Comparison of ENCODE assay signal across 12 cellular contexts in genomic region chr9:99172129-99173091, GRCh38. TPM values are rescaled to one million over a fixed set of nuclear protein-coding genes. Genes with fewer than 3 reads are reported as not detected.
DNase-seq lines count a peak whose midpoint lies in the region; ATAC-seq and TF ChIP-seq lines count a peak whose summit lies in the region.
"Had no signal": no experiment of that assay in that cellular context is flagged by ENCODE, and none has a peak within 500 bp of the region (broad histone marks: within the 10 kb centered on the region; RNA-seq: fewer than 3 reads in every experiment).

No MANE protein-coding gene starts in this region.

- peak; percentile 34 for DNase-seq in DMS 273 treated with DMSO at 0.1 percent for 48 hours (lab: John Stamatoyannopoulos, UW)
- peak; percentile 22 for DNase-seq in NCI-H1105 (lab: John Stamatoyannopoulos, UW)
- DNase-seq in NCI-H748 treated with DMSO at 0.1 percent for 48 hours (lab: John Stamatoyannopoulos, UW): peak; percentile 77
- peak; percentile 80 for DNase-seq in left kidney (ENCODE audit: low read depth, low spot score)
- no peak for DNase-seq in substantia nigra (lab: John Stamatoyannopoulos, UW)
- DNase-seq in prostate gland (ENCODE audit: low spot score): no peak
- DNase-seq in SIG-M5 (lab: John Stamatoyannopoulos, UW): no peak
- DNase-seq: activated CD4-positive, alpha-beta T cell treated with anti-CD3 and anti-CD28 coated beads, Interleukin-2, amount 10 ng/mL, durations not matched to agents 7 days and 5 days; activated gamma-delta T cell; OCI-M1 had no signal

- no peaks in the 10 kb centered on the region for H3K27me3 ChIP-seq in prostate gland (replicated peaks; ENCODE audit: insufficient read depth)
- H3K27me3 ChIP-seq: right atrium auricular region had no signal

- H3K4me3 ChIP-seq in prostate gland: no peak overlapping the region
- H3K4me3 ChIP-seq: right atrium auricular region had no signal

- no peak overlapping the region for H3K27ac ChIP-seq in substantia nigra (ENCODE audit: low read depth, low read length, poor library complexity, severe bottlenecking)
- H3K27ac ChIP-seq in prostate gland: no peak overlapping the region
- H3K27ac ChIP-seq: right atrium auricular region had no signal

- no peak for TF ChIP-seq POLR2A in prostate gland (IDR thresholded peaks at IDR 0.05)

- no peaks in the 10 kb centered on the region for H3K36me3 ChIP-seq in prostate gland
- H3K36me3 ChIP-seq: right atrium auricular region had no signal

- no peaks in the 10 kb centered on the region for H3K4me1 ChIP-seq in prostate gland (replicated peaks)
- H3K4me1 ChIP-seq: right atrium auricular region had no signal

- no peak for TF ChIP-seq CTCF in prostate gland (IDR thresholded peaks at IDR 0.05)

- intact Hi-C loops in prostate gland (cut with DNase I): no loop called here

- 94% methylated on average over 9 of the region's 9 CpGs for WGBS in prostate gland

- H3K9me3 ChIP-seq in prostate gland: no peaks in the 10 kb centered on the region
- H3K9me3 ChIP-seq: right atrium auricular region had no signal

- ATAC-seq in GM18858 (IDR thresholded peaks at IDR 0.05; ENCODE audit: unreplicated experiment): no peak

RNA-seq across cellular contexts. Expression of gene ALG2, which starts 49.3 kb away (rescaled TPM):
- 10 to 100 TPM; 47.0 to 64.4 TPM for total RNA-seq in prostate gland

RNA-seq across cellular contexts. Expression of gene SEC61B, which starts 49.7 kb away (rescaled TPM):
- total RNA-seq in prostate gland: 100 to 1,000 TPM in 1 of 2 donors, 10 to 100 TPM in 1; 67.7 to 126 TPM

Comparison
In these comparisons a context has a peak if more than half of its experiments do, and no peak if none do; other contexts are left out.
1. DNase-seq: peak in DMS 273 treated with DMSO at 0.1 percent for 48 hours (single experiment), NCI-H1105 (single experiment), NCI-H748 treated with DMSO at 0.1 percent for 48 hours (single experiment) and left kidney (single experiment); none in substantia nigra (0 of 49), prostate gland (single experiment) and SIG-M5 (single experiment).